ENCODE assay signal across 9 cellular contexts in the genomic region with DNA sequence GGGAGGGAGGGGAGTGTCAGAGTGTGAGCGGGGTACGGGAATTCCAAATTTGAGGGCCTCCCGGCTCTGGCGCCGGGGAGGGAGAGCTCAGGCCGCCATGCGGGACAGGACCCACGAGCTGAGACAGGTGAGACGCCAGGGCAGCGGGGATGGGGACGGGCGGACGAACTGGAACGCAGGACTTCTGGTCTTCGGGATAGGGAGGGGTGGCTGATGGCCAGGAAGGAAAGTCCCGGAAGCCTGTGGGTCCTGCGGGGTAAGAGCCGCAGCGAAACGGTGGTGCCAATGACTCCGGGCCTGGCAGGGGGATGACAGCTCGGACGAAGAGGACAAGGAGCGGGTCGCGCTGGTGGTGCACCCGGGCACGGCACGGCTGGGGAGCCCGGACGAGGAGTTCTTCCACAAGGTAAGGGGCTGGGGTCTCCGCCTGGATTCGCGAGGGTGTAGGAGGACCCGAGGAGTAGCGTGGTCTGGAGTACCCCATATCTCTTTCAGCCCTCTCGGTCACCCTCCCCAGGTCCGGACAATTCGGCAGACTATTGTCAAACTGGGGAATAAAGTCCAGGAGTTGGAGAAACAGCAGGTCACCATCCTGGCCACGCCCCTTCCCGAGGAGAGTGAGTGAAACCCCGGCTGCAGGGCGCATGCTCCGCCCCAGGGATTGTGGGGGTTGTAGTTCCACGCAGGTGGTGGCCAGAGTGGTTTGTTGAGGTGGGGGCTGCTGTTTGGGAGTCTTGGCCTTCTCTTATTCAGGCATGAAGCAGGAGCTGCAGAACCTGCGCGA. TPM values are rescaled to one million over a fixed set of nuclear protein-coding genes. Genes with fewer than 3 reads are reported as not detected.
A peak's percentile ranks its signal among the peaks of the same experiment; 100 is the strongest.
DNase-seq lines count a peak whose midpoint lies in the region; ATAC-seq, FAIRE-seq and TF ChIP-seq lines count a peak whose summit lies in the region.
"Had no signal": no experiment of that assay in that cellular context is flagged by ENCODE, and none has a peak within 500 bp of the region (broad histone marks: within the 10 kb centered on the region; RNA-seq: fewer than 3 reads in every experiment).

No MANE protein-coding gene starts in this region.

- no peak for TF ChIP-seq POLR2A in H1 (IDR thresholded peaks at IDR 0.05; ENCODE audit: control extremely low read depth in 1 of 2, low read depth in 2 of 2, low read length in 2 of 2)

- H3K27ac ChIP-seq in HL-60 (replicated peaks) (peak overlapping the region; percentile 82), H1 (ENCODE audit: low read depth, low read length) (no peak overlapping the region)

- no peak overlapping the region for H4K5ac ChIP-seq in H1 (ENCODE audit: insufficient read length, low read depth, low read length)

- FAIRE-seq in H1 (lab: Jason Lieb, UNC), result no peak
- FAIRE-seq: colon had no signal

- H3K79me1 ChIP-seq in H1 (ENCODE audit: low read depth, low read length), result no peaks in the 10 kb centered on the region

- peak overlapping the region; percentile 79 to 95 for H3K4me2 ChIP-seq in H1 (ENCODE audit: insufficient read depth in 1 of 2, low read depth in 2 of 2, low read length in 2 of 2)

- no peak overlapping the region; the same call in 1 of the 2 replicates for H4K8ac ChIP-seq in H1 (ENCODE audit: extremely low read depth, insufficient read depth, low read length)

- peak overlapping the region; percentile 13; the same call in 1 of the 2 replicates for H3K18ac ChIP-seq in H1 (ENCODE audit: extremely low read depth, low read length)

- H3K23ac ChIP-seq in H1 (ENCODE audit: insufficient read length), result no peak overlapping the region

- WGBS in H1 (ENCODE audit: extremely low coverage in 1 of 2, insufficient coverage in 1 of 2, insufficient read length in 1 of 2, insufficient replicate concordance in 2 of 2, low coverage in 1 of 2, low lambda C conversion rate in 2 of 2, missing lambda C conversion rate in 1 of 2), 2 experiments, result 2% methylated on average over 40 of the region's 47 CpGs; no CpG with 5 or more reads in 1 of the 2 experiments

- no peak overlapping the region for H2BK120ac ChIP-seq in H1 (replicated peaks; ENCODE audit: low read depth, low read length)

- TF ChIP-seq CTCF in HL-60 (IDR thresholded peaks at IDR 0.05; ENCODE audit: insufficient read depth, low read length), result no peak
- TF ChIP-seq CTCF in H1 (IDR thresholded peaks at IDR 0.05; ENCODE audit: control extremely low read depth in 1 of 3, insufficient read depth in 1 of 3, low read depth in 1 of 3, low read length in 3 of 3), result no peak

- no peak for TF ChIP-seq EP300 in H1 (IDR thresholded peaks at IDR 0.05; ENCODE audit: borderline replicate concordance in 1 of 2, low read depth in 2 of 2, low read length in 2 of 2)

- H3K27me3 ChIP-seq in HL-60 (ENCODE audit: insufficient read depth, poor library complexity, severe bottlenecking) (no peaks in the 10 kb centered on the region), H1 (replicated peaks in 1 of 4; ENCODE audit: control insufficient read depth in 3 of 4, extremely low read depth in 1 of 4, insufficient read depth in 3 of 4, low read length in 3 of 4) (no peaks in the 10 kb centered on the region)

- H3K36me3 ChIP-seq in H1 (ENCODE audit: control insufficient read depth in 2 of 4, insufficient read depth in 4 of 4, low read length in 3 of 4), result no peaks in the 10 kb centered on the region

- H4K91ac ChIP-seq in H1 (replicated peaks; ENCODE audit: insufficient read length, low read length), result no peak overlapping the region

- H3K23me2 ChIP-seq in H1 (ENCODE audit: low read depth, low read length), result peaks cover 12% of the 10 kb centered on the region; the same call in 1 of the 2 replicates

- no peak overlapping the region for H2BK20ac ChIP-seq in H1 (ENCODE audit: low read length)

- no peak overlapping the region for H2BK12ac ChIP-seq in H1 (ENCODE audit: low read depth, low read length)

- POLR2A ChIA-PET in H1 (lab: Charles Lee; ENCODE audit: partially characterized antibody), result interaction anchor here (0.7 to 1.9 kb wide), 8 partner anchors 8 to 145 kb away, joined by 3 to 9 read pairs (median 4); a partner anchor contains a TSS

- peak overlapping the region; percentile 45 to 53 (median 50); a peak in 5 of 7 replicates for H3K9ac ChIP-seq in H1 (replicated peaks in 1 of 4; ENCODE audit: extremely low read depth in 1 of 4, low read depth in 3 of 4, low read length in 3 of 4)

- H3K4me3 ChIP-seq in HL-60 (replicated peaks; ENCODE audit: insufficient read depth, low read length) (peak overlapping the region; percentile 96), H1 (ENCODE audit: extremely low read depth in 1 of 4, insufficient read depth in 2 of 4, low read depth in 3 of 4, low read length in 4 of 4) (peak overlapping the region; percentile 67 to 94 (median 91))

- no peak overlapping the region for H2AK5ac ChIP-seq in H1 (ENCODE audit: low read depth, low read length)

- TF ChIP-seq RAD21 in H1 (IDR thresholded peaks at IDR 0.05 in 1 of 2, conservative IDR thresholded peaks at IDR 0.05 in 1 of 2; ENCODE audit: low read depth in 2 of 2, low read length in 2 of 2), result no peak

- DNase-seq in CD1c-positive myeloid dendritic cell (ENCODE audit: extremely low spot score) (peak; percentile 91), HL-60 (ENCODE audit: low read depth in 1 of 2, low spot score in 1 of 2) (peak; percentile 61 to 84), NK-92 (lab: John Stamatoyannopoulos, UW; ENCODE audit: unreplicated experiment) (peak; percentile 37), H1 (ENCODE audit: low read depth in 1 of 2, low spot score in 2 of 2) (peak in 1 of 2 experiments; percentile 90), mesenteric fat pad (ENCODE audit: low spot score) (peak; percentile 96)
- DNase-seq in activated CD8-positive, alpha-beta memory T cell treated with anti-CD3 and anti-CD28 coated beads for 48 hours (ENCODE audit: low read depth in 2 of 3, low spot score in 2 of 3), result peak; percentile 71 to 72 (median 72)
- peak; percentile 80 for DNase-seq in stimulated activated CD8-positive, alpha-beta memory T cell treated with anti-CD3 and anti-CD28 coated beads, Interleukin-12 subunit alpha, Interleukin-12 subunit beta, amount 100 ng/mL, for 4 hours (ENCODE audit: low read depth)

- H2BK5ac ChIP-seq in H1 (ENCODE audit: low read depth, low read length), result 0 out of 2 replicates have a peak overlapping the region, but pooled peaks have one; percentile 82

- no peak overlapping the region for H3K4ac ChIP-seq in H1 (replicated peaks; ENCODE audit: insufficient read length, low read depth, low read length)

- H3K9me3 ChIP-seq in H1 (ENCODE audit: insufficient read depth in 2 of 2, low read depth in 1 of 2, low read length in 1 of 2), result no peaks in the 10 kb centered on the region

- ATAC-seq in GM19395 (IDR thresholded peaks at IDR 0.05; ENCODE audit: unreplicated experiment), result peak; percentile 50

- H3K14ac ChIP-seq in H1 (ENCODE audit: insufficient read length), result no peak overlapping the region

- H4K20me1 ChIP-seq in H1 (replicated peaks in 1 of 2; ENCODE audit: control insufficient read depth in 1 of 2, insufficient read depth in 2 of 2, low read length in 2 of 2), result peaks cover 0 to 5% of the 10 kb centered on the region in 2 experiments

- H2AFZ ChIP-seq in H1 (ENCODE audit: low read length), result peak overlapping the region; percentile 29; the same call in 1 of the 2 replicates

- H3K56ac ChIP-seq in H1 (replicated peaks; ENCODE audit: insufficient read length, low read depth, low read length), result no peak overlapping the region

- no peaks in the 10 kb centered on the region for H3K79me2 ChIP-seq in H1 (ENCODE audit: control insufficient read depth in 1 of 2, insufficient read depth in 2 of 2, low read length in 2 of 2)

- H2BK15ac ChIP-seq in H1 (ENCODE audit: low read length), result no peak overlapping the region

- CTCF ChIA-PET in H1 (lab: Charles Lee; ENCODE audit: partially characterized antibody), result interaction anchor here (1.0 to 2.2 kb wide), 3 partner anchors 48 to 92 kb away, joined by 3 to 5 read pairs (median 3); a partner anchor contains a TSS

- peaks cover 0 to 4% (median 2%) of the 10 kb centered on the region in 4 experiments; a peak in 4 of 7 replicates for H3K4me1 ChIP-seq in H1 (replicated peaks in 1 of 4; ENCODE audit: control insufficient read depth in 3 of 4, insufficient read depth in 4 of 4, low read length in 3 of 4)

RNA-seq across cellular contexts. Expression of a gene that starts 0.5 kb away (rescaled TPM):
- 32.3 and 39.2 TPM in 2 replicates for total RNA-seq in H1 (2021; fragmentation: NEBNext Ultra II Directional; extraction: Animal tissue kit (Norgen Biotek cat#: 25700))
- 25.8 and 32.1 TPM in 2 replicates for polyA plus RNA-seq in H1 (2011; rRNA removed)
- polyA plus RNA-seq in H1 (2011; cell fraction: cytosol; rRNA removed), result 32.7 TPM
- polyA plus RNA-seq in H1 (2011; cell fraction: nucleus; rRNA removed), result 52.9 TPM
- polyA plus RNA-seq in H1 (2012, experiment 1 of 2), result 44.8 to 51.5 TPM (median 47.5 TPM) in 4 replicates
- polyA plus RNA-seq in H1 (2012, experiment 2 of 2), result 16.4 TPM
- 39.8 TPM for polyA plus RNA-seq in H1 (2013, experiment 1 of 2)
- 42.0 TPM for polyA plus RNA-seq in H1 (2013, experiment 2 of 2)
- polyA minus RNA-seq in H1 (2011; rRNA and poly(A)+ RNA removed), result 14.5 and 27.1 TPM in 2 replicates
- polyA minus RNA-seq in H1 (2011; cell fraction: cytosol; rRNA and poly(A)+ RNA removed), result 16.4 TPM
- 12.5 TPM for polyA minus RNA-seq in H1 (2011; cell fraction: nucleus; rRNA and poly(A)+ RNA removed)
- total RNA-seq in mesenteric fat pad, result 111 TPM

RNA-seq across cellular contexts. Expression of a gene that starts 23.5 kb away (rescaled TPM):
- 18.0 and 20.2 TPM in 2 replicates for total RNA-seq in H1 (2021; fragmentation: NEBNext Ultra II Directional; extraction: Animal tissue kit (Norgen Biotek cat#: 25700))
- 8.9 and 14.6 TPM in 2 replicates for polyA plus RNA-seq in H1 (2011; rRNA removed)
- 11.0 TPM for polyA plus RNA-seq in H1 (2011; cell fraction: cytosol; rRNA removed)
- 35.1 TPM for polyA plus RNA-seq in H1 (2011; cell fraction: nucleus; rRNA removed)
- 10.7 to 16.1 TPM (median 14.3 TPM) in 4 replicates for polyA plus RNA-seq in H1 (2012, experiment 1 of 2)
- 5.6 TPM for polyA plus RNA-seq in H1 (2012, experiment 2 of 2)
- polyA plus RNA-seq in H1 (2013, experiment 1 of 2), result 10.6 TPM
- 11.2 TPM for polyA plus RNA-seq in H1 (2013, experiment 2 of 2)
- polyA minus RNA-seq in H1 (2011; rRNA and poly(A)+ RNA removed), result 10.7 and 12.1 TPM in 2 replicates
- polyA minus RNA-seq in H1 (2011; cell fraction: cytosol; rRNA and poly(A)+ RNA removed), result 9.2 TPM
- polyA minus RNA-seq in H1 (2011; cell fraction: nucleus; rRNA and poly(A)+ RNA removed), result 11.6 TPM
- total RNA-seq in mesenteric fat pad, result 1.5 TPM

RNA-seq across cellular contexts. Expression of a gene that starts 40.1 kb away (rescaled TPM):
- total RNA-seq in H1 (2021; fragmentation: NEBNext Ultra II Directional; extraction: Animal tissue kit (Norgen Biotek cat#: 25700)), result 13.6 and 14.0 TPM in 2 replicates
- polyA plus RNA-seq in H1 (2011; rRNA removed), result 14.3 and 18.8 TPM in 2 replicates
- polyA plus RNA-seq in H1 (2011; cell fraction: cytosol; rRNA removed), result 11.6 TPM
- polyA plus RNA-seq in H1 (2011; cell fraction: nucleus; rRNA removed), result 14.0 TPM
- 6.8 to 13.5 TPM (median 11.7 TPM) in 4 replicates for polyA plus RNA-seq in H1 (2012, experiment 1 of 2)
- polyA plus RNA-seq in H1 (2012, experiment 2 of 2), result 17.3 TPM
- 8.4 TPM for polyA plus RNA-seq in H1 (2013, experiment 1 of 2)
- 6.9 TPM for polyA plus RNA-seq in H1 (2013, experiment 2 of 2)
- polyA minus RNA-seq in H1 (2011; rRNA and poly(A)+ RNA removed), result 7.3 and 12.4 TPM in 2 replicates
- polyA minus RNA-seq in H1 (2011; cell fraction: cytosol; rRNA and poly(A)+ RNA removed), result 14.5 TPM
- 10.3 TPM for polyA minus RNA-seq in H1 (2011; cell fraction: nucleus; rRNA and poly(A)+ RNA removed)
- total RNA-seq in mesenteric fat pad, result 13.3 TPM

RNA-seq across cellular contexts. Expression of a gene that starts 40.3 kb away (rescaled TPM):
- 25.0 TPM in 2 replicates for total RNA-seq in H1 (2021; fragmentation: NEBNext Ultra II Directional; extraction: Animal tissue kit (Norgen Biotek cat#: 25700))
- 6.5 and 9.9 TPM in 2 replicates for polyA plus RNA-seq in H1 (2011; rRNA removed)
- 6.3 TPM for polyA plus RNA-seq in H1 (2011; cell fraction: cytosol; rRNA removed)
- 26.8 TPM for polyA plus RNA-seq in H1 (2011; cell fraction: nucleus; rRNA removed)
- polyA plus RNA-seq in H1 (2012, experiment 1 of 2), result 8.0 to 14.6 TPM (median 12.7 TPM) in 4 replicates
- polyA plus RNA-seq in H1 (2012, experiment 2 of 2), result 11.5 TPM
- polyA plus RNA-seq in H1 (2013, experiment 1 of 2), result 10.1 TPM
- polyA plus RNA-seq in H1 (2013, experiment 2 of 2), result 9.2 TPM
- polyA minus RNA-seq in H1 (2011; rRNA and poly(A)+ RNA removed), result 14.7 and 19.5 TPM in 2 replicates
- 11.2 TPM for polyA minus RNA-seq in H1 (2011; cell fraction: cytosol; rRNA and poly(A)+ RNA removed)
- 42.5 TPM for polyA minus RNA-seq in H1 (2011; cell fraction: nucleus; rRNA and poly(A)+ RNA removed)
- total RNA-seq in mesenteric fat pad, result 11.9 TPM

RNA-seq across cellular contexts. Expression of a gene that starts 48.9 kb away (rescaled TPM):
- total RNA-seq in H1 (2021; fragmentation: NEBNext Ultra II Directional; extraction: Animal tissue kit (Norgen Biotek cat#: 25700)), result 2.9 and 3.1 TPM in 2 replicates
- 6.6 and 9.8 TPM in 2 replicates for polyA plus RNA-seq in H1 (2011; rRNA removed)
- polyA plus RNA-seq in H1 (2011; cell fraction: cytosol; rRNA removed), result 5.6 TPM
- 9.9 TPM for polyA plus RNA-seq in H1 (2011; cell fraction: nucleus; rRNA removed)
- 1.2 to 4.1 TPM (median 3.8 TPM) in 4 replicates for polyA plus RNA-seq in H1 (2012, experiment 1 of 2)
- polyA plus RNA-seq in H1 (2012, experiment 2 of 2), result 5.2 TPM
- 2.6 TPM for polyA plus RNA-seq in H1 (2013, experiment 1 of 2)
- 2.5 TPM for polyA plus RNA-seq in H1 (2013, experiment 2 of 2)
- polyA minus RNA-seq in H1 (2011; rRNA and poly(A)+ RNA removed), result 2.3 and 2.9 TPM in 2 replicates
- 1.7 TPM for polyA minus RNA-seq in H1 (2011; cell fraction: cytosol; rRNA and poly(A)+ RNA removed)
- 2.2 TPM for polyA minus RNA-seq in H1 (2011; cell fraction: nucleus; rRNA and poly(A)+ RNA removed)
- 51.1 TPM for total RNA-seq in mesenteric fat pad
